In genomic region chr7:15555385-15555859, GRCh38 we compare ENCODE assay signal across 11 cellular contexts. TPM values are rescaled to one million over a fixed set of nuclear protein-coding genes. Genes with fewer than 3 reads are reported as not detected.
A peak's percentile ranks its signal among the peaks of the same experiment; 100 is the strongest.
DNase-seq lines count a peak whose midpoint lies in the region; ATAC-seq and TF ChIP-seq lines count a peak whose summit lies in the region.
"Had no signal": no experiment of that assay in that cellular context is flagged by ENCODE, and none has a peak within 500 bp of the region (broad histone marks: within the 10 kb centered on the region; RNA-seq: fewer than 3 reads in every experiment).

No MANE protein-coding gene starts in this region.

- H3K36me3 ChIP-seq in left ventricle myocardium inferior (no peaks in the 10 kb centered on the region), PC-9 (ENCODE audit: low read depth) (no peaks in the 10 kb centered on the region)

- no peaks in the 10 kb centered on the region for H3K27me3 ChIP-seq in left ventricle myocardium inferior (ENCODE audit: low read depth)
- no peaks in the 10 kb centered on the region for H3K27me3 ChIP-seq in PC-9 (ENCODE audit: insufficient read depth, low read depth)

- CTCF ChIA-PET in PC-9 (lab: Charles Lee), result no interaction called here
- CTCF ChIA-PET in RWPE1 (lab: Yijun Ruan, JAX), result no interaction called here
- CTCF ChIA-PET in GM10248 (lab: Yijun Ruan, JAX), result no interaction called here

- POLR2A ChIA-PET in PC-9 (lab: Charles Lee; ENCODE audit: unreplicated experiment) (no interaction called here), RWPE1 (lab: Yijun Ruan, JAX; ENCODE audit: low non-redundant PET) (no interaction called here), GM10248 (lab: Yijun Ruan, JAX) (no interaction called here)

- H3K4me3 ChIP-seq in left ventricle myocardium inferior (peak overlapping the region; percentile 17), PC-9 (no peak overlapping the region), fibroblast of villous mesenchyme (ENCODE audit: low read depth, low read length) (no peak overlapping the region)

- no peaks in the 10 kb centered on the region for H3K79me2 ChIP-seq in PC-9 (ENCODE audit: low read depth)
- H3K79me2 ChIP-seq: parathyroid adenoma had no signal

- 0 out of 2 replicates have a peak, but pooled peaks cover 5% of the 10 kb centered on the region for H3K9me2 ChIP-seq in PC-9 (ENCODE audit: insufficient read depth)

- TF ChIP-seq CTCF in left ventricle myocardium inferior (IDR thresholded peaks at IDR 0.05; ENCODE audit: borderline replicate concordance), result peak; percentile 51
- TF ChIP-seq CTCF in PC-9 (conservative IDR thresholded peaks at IDR 0.05), result 0 out of 2 replicates have a peak, but pooled peaks have one; percentile 27
- TF ChIP-seq CTCF in fibroblast of villous mesenchyme (IDR thresholded peaks at IDR 0.05; ENCODE audit: insufficient read depth, low read depth, low read length), result no peak
- no peak for TF ChIP-seq CTCF in RWPE1 (conservative IDR thresholded peaks at IDR 0.05; ENCODE audit: low read depth)
- TF ChIP-seq CTCF in GM10248 (IDR thresholded peaks at IDR 0.05; ENCODE audit: control extremely low read depth, extremely low read depth, low read depth, missing control alignments), result no peak

- no peaks in the 10 kb centered on the region for H3F3A ChIP-seq in PC-9 (ENCODE audit: insufficient read depth, low read depth)

- H3K9me3 ChIP-seq in left ventricle myocardium inferior (replicated peaks) (no peaks in the 10 kb centered on the region), PC-9 (ENCODE audit: insufficient read depth, low read depth) (no peaks in the 10 kb centered on the region)

- no peak for DNase-seq in left ventricle myocardium inferior
- no peak for DNase-seq in left ventricle myocardium superior
- DNase-seq in PC-9, result no peak
- peak; percentile 25 for DNase-seq in fibroblast of villous mesenchyme (ENCODE audit: low read depth)
- no peak for DNase-seq in activated effector memory CD4-positive, alpha-beta T cell treated with anti-CD3 and anti-CD28 coated beads, Interleukin-2, amount 50 U/mL, for 16 hours
- no peak for DNase-seq in RWPE1 (ENCODE audit: low spot score)
- DNase-seq in GM10248 (ENCODE audit: extremely low spot score), result no peak
- DNase-seq: activated T-cell treated with anti-CD3 and anti-CD28 coated beads, Interleukin-2, amount 50 U/mL, for 48 hours; T-helper 9 cell had no signal

- H3K4me1 ChIP-seq in left ventricle myocardium inferior (peaks cover 28% of the 10 kb centered on the region), PC-9 (replicated peaks; ENCODE audit: insufficient read depth) (no peaks in the 10 kb centered on the region)
- H3K4me1 ChIP-seq: parathyroid adenoma had no signal

- H3K27ac ChIP-seq in left ventricle myocardium inferior (replicated peaks) (peak overlapping the region; percentile 84), PC-9 (no peak overlapping the region), RWPE1 (no peak overlapping the region)
- H3K27ac ChIP-seq: parathyroid adenoma had no signal

- no peak overlapping the region for H3K4me2 ChIP-seq in PC-9

- H2AFZ ChIP-seq in PC-9, result no peak overlapping the region
- H2AFZ ChIP-seq: parathyroid adenoma had no signal

- BruUV-seq in PC-9 (replicated peaks; lab: Mats Ljungman, UMichigan), result no TSS peak

- intact Hi-C loops in left ventricle myocardium inferior (cut with micrococcal nuclease), result no loop called here
- intact Hi-C loops in left ventricle myocardium superior (cut with micrococcal nuclease), result no loop called here
- intact Hi-C loops in PC-9 (cut with micrococcal nuclease; ENCODE audit: unreplicated experiment), result no loop called here

- H4K20me1 ChIP-seq in PC-9 (ENCODE audit: insufficient read depth), result no peaks in the 10 kb centered on the region

- no peak for ATAC-seq in left ventricle myocardium superior
- ATAC-seq in HG03025 (IDR thresholded peaks at IDR 0.05; ENCODE audit: low FRiP score, unreplicated experiment), result no peak

RNA-seq across cellular contexts. Expression of gene AGMO, which starts 6.4 kb away (rescaled TPM):
- total RNA-seq in left ventricle myocardium inferior, result 0.36 TPM
- total RNA-seq in left ventricle myocardium superior, result 0.32 TPM
- total RNA-seq in PC-9 (2021), result not detected in 2 replicates
- not detected in 2 replicates for total RNA-seq in fibroblast of villous mesenchyme

Comparison
In these comparisons a context has a peak if more than half of its experiments do, and no peak if none do; other contexts are left out.
1. CTCF ChIP-seq: peak in left ventricle myocardium inferior (single experiment) and PC-9 (single experiment); none in fibroblast of villous mesenchyme (single experiment), RWPE1 (single experiment) and GM10248 (single experiment).